8 cellular contexts compared by ENCODE assay signal in the genomic region with DNA sequence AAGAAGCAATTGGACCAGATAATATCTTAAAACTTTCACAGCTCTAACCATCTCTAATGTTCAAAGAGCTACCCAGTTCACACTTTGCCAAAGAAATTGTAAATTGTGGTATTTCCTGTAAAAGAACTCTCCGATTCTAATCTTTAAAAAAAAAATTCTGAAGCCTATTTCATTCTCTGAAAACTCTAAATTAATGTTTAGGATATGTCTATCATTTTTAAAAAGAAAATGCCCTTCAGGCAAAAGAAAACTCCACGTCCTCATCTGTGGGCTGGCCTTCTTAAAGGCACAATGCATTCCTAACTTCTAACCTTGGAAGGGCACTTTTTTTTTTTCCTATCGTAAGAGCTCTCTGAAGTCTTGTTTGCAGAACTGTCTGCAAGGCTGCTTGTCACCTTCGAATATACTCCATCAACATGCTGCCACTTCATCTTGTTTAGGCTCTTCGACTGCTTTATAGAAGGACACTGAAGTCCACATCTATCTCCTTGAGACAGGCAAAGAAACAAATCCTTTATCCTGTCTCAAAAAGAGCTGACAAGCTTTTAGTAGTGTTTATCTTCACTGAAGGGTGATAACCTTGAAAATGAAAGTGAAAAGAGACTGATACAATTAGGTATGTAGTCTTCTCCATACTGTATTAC.
DNase-seq lines count a peak whose midpoint lies in the region; ATAC-seq and TF ChIP-seq lines count a peak whose summit lies in the region.

No MANE protein-coding gene starts in this region.

- H3K36me3 Mint-ChIP-seq in chondrocyte (ENCODE audit: low read depth) = no peaks in the 10 kb centered on the region
- no peaks in the 10 kb centered on the region for H3K36me3 Mint-ChIP-seq in stimulated activated naive B cell treated with anti-CD40 and anti-IgM and Interleukin-4, amounts not matched to agents 10 μg/mL and 1 μg/mL and 100 μg/mL, for 72 hours

- peak overlapping the region; percentile 98 for H3K27ac Mint-ChIP-seq in chondrocyte (ENCODE audit: unreplicated experiment)
- H3K27ac Mint-ChIP-seq in stimulated activated naive B cell treated with anti-CD40 and anti-IgM and Interleukin-4, amounts not matched to agents 10 μg/mL and 1 μg/mL and 100 μg/mL, for 72 hours = peak overlapping the region; percentile 97

- no peak for TF ChIP-seq CTCF in chondrocyte (IDR thresholded peaks at IDR 0.05)

- peak overlapping the region; percentile 70 for H3K4me3 ChIP-seq in GM08714 (ENCODE audit: low read length)

- ATAC-seq in GM21825 (IDR thresholded peaks at IDR 0.05; ENCODE audit: unreplicated experiment) = peak; percentile 33
- peak; percentile 33 to 45 for ATAC-seq in stimulated activated naive B cell treated with anti-CD40 and anti-IgM and Interleukin-4, amounts not matched to agents 10 μg/mL and 1 μg/mL and 100 μg/mL, for 72 hours (replicated peaks)

- H3K4me1 Mint-ChIP-seq in chondrocyte (ENCODE audit: low read depth) = peaks cover 56% of the 10 kb centered on the region
- H3K4me1 Mint-ChIP-seq in stimulated activated naive B cell treated with anti-CD40 and anti-IgM and Interleukin-4, amounts not matched to agents 10 μg/mL and 1 μg/mL and 100 μg/mL, for 72 hours = peaks cover 22 to 54% of the 10 kb centered on the region in 2 donors

- H3K27me3 Mint-ChIP-seq in chondrocyte (ENCODE audit: low read depth) = no peaks in the 10 kb centered on the region
- no peaks in the 10 kb centered on the region for H3K27me3 Mint-ChIP-seq in stimulated activated naive B cell treated with anti-CD40 and anti-IgM and Interleukin-4, amounts not matched to agents 10 μg/mL and 1 μg/mL and 100 μg/mL, for 72 hours

- H3K4me3 Mint-ChIP-seq in chondrocyte (ENCODE audit: unreplicated experiment) = peak overlapping the region; percentile 28
- peak overlapping the region; percentile 88 to 91 for H3K4me3 Mint-ChIP-seq in stimulated activated naive B cell treated with anti-CD40 and anti-IgM and Interleukin-4, amounts not matched to agents 10 μg/mL and 1 μg/mL and 100 μg/mL, for 72 hours

- no peaks in the 10 kb centered on the region for H3K9me3 Mint-ChIP-seq in chondrocyte (ENCODE audit: low read depth)
- no peaks in the 10 kb centered on the region for H3K9me3 Mint-ChIP-seq in stimulated activated naive B cell treated with anti-CD40 and anti-IgM and Interleukin-4, amounts not matched to agents 10 μg/mL and 1 μg/mL and 100 μg/mL, for 72 hours

- peak; percentile 38 for DNase-seq in NAMALWA (ENCODE audit: low spot score)
- no peak for DNase-seq in chondrocyte (ENCODE audit: low spot score)
- DNase-seq in stimulated activated naive B cell treated with anti-CD40 and anti-IgM and Interleukin-4, amounts not matched to agents 10 μg/mL and 1 μg/mL and 100 μg/mL, for 72 hours = no peak
- no peak for DNase-seq in G401 (ENCODE audit: low spot score)
- no peak for DNase-seq in stimulated activated CD4-positive, alpha-beta T cell treated with anti-CD3 and anti-CD28 coated beads, Interleukin-1b, Interleukin-23, amount 100 ng/mL, for 48 hours
- no peak for DNase-seq in kidney tubule cell (ENCODE audit: low spot score)

- in situ Hi-C loops in G401 (cut with HindIII; ENCODE audit: low sequenced_read_pairs) = no loop called here
